ENCODE assay signal across 13 cellular contexts in the genomic region with DNA sequence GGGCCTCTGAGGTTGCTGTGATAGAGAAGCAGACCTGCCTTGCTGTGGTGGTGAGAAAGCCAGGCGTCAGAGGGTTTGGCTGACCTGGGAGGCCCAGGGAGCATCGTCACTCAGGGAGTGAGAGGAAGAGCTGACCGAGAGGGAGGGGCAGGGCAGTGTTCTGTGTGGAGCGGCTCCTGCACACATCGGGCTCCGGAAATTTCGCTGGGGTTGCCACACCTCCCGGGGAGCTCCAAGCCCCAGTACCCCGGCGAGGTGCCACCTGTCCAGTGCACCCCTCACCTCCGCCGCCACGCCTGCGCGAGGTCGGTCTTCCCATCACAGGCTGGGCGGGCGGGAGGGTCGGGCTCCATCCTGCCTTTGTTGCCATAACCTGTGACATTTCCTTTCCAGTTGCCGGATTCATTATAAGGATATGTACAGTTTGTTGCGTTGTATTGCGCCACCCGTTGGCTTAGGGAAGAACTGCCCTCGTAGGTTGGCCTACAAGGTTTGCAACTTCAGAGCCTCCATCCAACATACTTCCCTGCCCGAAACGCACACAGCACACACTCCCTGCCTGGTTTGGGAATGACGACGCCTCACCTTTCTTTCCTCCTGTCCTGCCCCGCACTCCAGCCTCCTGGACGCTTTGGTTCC.
DNase-seq lines count a peak whose midpoint lies in the region; ATAC-seq and TF ChIP-seq lines count a peak whose summit lies in the region.
"Had no signal": no experiment of that assay in that cellular context is flagged by ENCODE, and none has a peak within 500 bp of the region (broad histone marks: within the 10 kb centered on the region; RNA-seq: fewer than 3 reads in every experiment).

No MANE protein-coding gene starts in this region.

- no peaks in the 10 kb centered on the region for H3K27me3 Mint-ChIP-seq in activated CD4-positive, alpha-beta T cell treated with anti-CD3 and anti-CD28 coated beads for 36 hours
- H3K27me3 Mint-ChIP-seq in chondrocyte (ENCODE audit: low read depth), result peaks cover 1% of the 10 kb centered on the region

- H3K36me3 ChIP-seq in osteoblast (ENCODE audit: insufficient read depth, low read length), result no peaks in the 10 kb centered on the region
- H3K36me3 ChIP-seq: breast epithelium had no signal

- no peaks in the 10 kb centered on the region for H3K9me3 Mint-ChIP-seq in activated CD4-positive, alpha-beta T cell treated with anti-CD3 and anti-CD28 coated beads for 36 hours (ENCODE audit: low read depth)
- peaks cover 7% of the 10 kb centered on the region for H3K9me3 Mint-ChIP-seq in chondrocyte (ENCODE audit: low read depth)

- H3K4me3 Mint-ChIP-seq in activated CD4-positive, alpha-beta T cell treated with anti-CD3 and anti-CD28 coated beads for 36 hours, result no peak overlapping the region
- no peak overlapping the region for H3K4me3 Mint-ChIP-seq in chondrocyte (ENCODE audit: unreplicated experiment)
- H3K4me3 Mint-ChIP-seq: nephron progenitor cell had no signal

- POLR2A ChIA-PET in activated CD4-positive, alpha-beta T cell treated with anti-CD3 and anti-CD28 coated beads for 36 hours (lab: Charles Lee), result no interaction called here

- TF ChIP-seq CTCF in chondrocyte (IDR thresholded peaks at IDR 0.05) (no peak), osteoblast (IDR thresholded peaks at IDR 0.05; ENCODE audit: extremely low read depth, low read depth, low read length) (no peak)

- no peak overlapping the region for H3K4me2 ChIP-seq in osteoblast (ENCODE audit: insufficient read depth, low read length)

- H3K27ac Mint-ChIP-seq in activated CD4-positive, alpha-beta T cell treated with anti-CD3 and anti-CD28 coated beads for 36 hours, result no peak overlapping the region
- H3K27ac Mint-ChIP-seq in chondrocyte (ENCODE audit: unreplicated experiment), result no peak overlapping the region
- H3K27ac Mint-ChIP-seq: nephron progenitor cell had no signal

- CTCF ChIA-PET in activated CD4-positive, alpha-beta T cell treated with anti-CD3 and anti-CD28 coated beads for 36 hours (lab: Charles Lee), result no interaction called here

- no peaks in the 10 kb centered on the region for H3K27me3 ChIP-seq in osteoblast (ENCODE audit: insufficient read depth, low read length)
- H3K27me3 ChIP-seq: breast epithelium had no signal

- DNase-seq in activated CD4-positive, alpha-beta T cell treated with anti-CD3 and anti-CD28 coated beads for 36 hours, result peak; percentile 30
- no peak for DNase-seq in activated CD4-positive, alpha-beta T cell treated with anti-CD3 and anti-CD28 coated beads for 1 hour
- DNase-seq in HuH-7 (ENCODE audit: low spot score), result peak; percentile 40
- peak; percentile 89 for DNase-seq in chondrocyte (ENCODE audit: low spot score)
- peak; percentile 31 for DNase-seq in osteoblast (ENCODE audit: insufficient read length, low spot score, missing footprints)
- no peak for DNase-seq in COLO668 (lab: John Stamatoyannopoulos, UW; ENCODE audit: unreplicated experiment)
- DNase-seq in NOMO-1 (lab: John Stamatoyannopoulos, UW; ENCODE audit: unreplicated experiment in 2 of 2), result no peak
- DNase-seq: NCI-H2171, nephron progenitor cell, trophoblast cell had no signal

- H3K9me3 ChIP-seq in osteoblast (ENCODE audit: low read depth, low read length), result no peaks in the 10 kb centered on the region
- H3K9me3 ChIP-seq: breast epithelium had no signal

- no peaks in the 10 kb centered on the region for H3K4me1 ChIP-seq in osteoblast (ENCODE audit: insufficient read depth, low read length)
- H3K4me1 ChIP-seq: breast epithelium had no signal

- no peak overlapping the region for H2AFZ ChIP-seq in osteoblast (ENCODE audit: low read length)

- ATAC-seq in activated CD4-positive, alpha-beta T cell treated with anti-CD3 and anti-CD28 coated beads for 36 hours, result no peak
- no peak for ATAC-seq in HG03520 (IDR thresholded peaks at IDR 0.05; ENCODE audit: unreplicated experiment)
- ATAC-seq: Right ventricle myocardium inferior had no signal

- H3K27ac ChIP-seq in osteoblast (ENCODE audit: low read depth, low read length), result no peak overlapping the region
- H3K27ac ChIP-seq: breast epithelium had no signal

- H3K4me3 ChIP-seq in osteoblast (ENCODE audit: insufficient read depth, low read length), result no peak overlapping the region
- H3K4me3 ChIP-seq: breast epithelium had no signal

- H3K36me3 Mint-ChIP-seq in activated CD4-positive, alpha-beta T cell treated with anti-CD3 and anti-CD28 coated beads for 36 hours (ENCODE audit: low read depth), result no peaks in the 10 kb centered on the region
- H3K36me3 Mint-ChIP-seq in chondrocyte (ENCODE audit: low read depth), result no peaks in the 10 kb centered on the region

- no peaks in the 10 kb centered on the region for H3K79me2 ChIP-seq in osteoblast (ENCODE audit: insufficient read depth, low read length)

- H4K20me1 ChIP-seq in osteoblast (ENCODE audit: insufficient read depth, low read length), result no peaks in the 10 kb centered on the region

- intact Hi-C loops in activated CD4-positive, alpha-beta T cell treated with anti-CD3 and anti-CD28 coated beads for 36 hours (cut with DNase I, micrococcal nuclease), result loop anchor here in 1 of 2 experiments (2.0 kb wide), 1 partner anchor 428 kb away; no protein-coding TSS in a partner anchor

- H3K4me1 Mint-ChIP-seq in activated CD4-positive, alpha-beta T cell treated with anti-CD3 and anti-CD28 coated beads for 36 hours, result no peaks in the 10 kb centered on the region
- H3K4me1 Mint-ChIP-seq in chondrocyte (ENCODE audit: low read depth), result no peaks in the 10 kb centered on the region

Comparison
In these comparisons a context has a peak if more than half of its experiments do, and no peak if none do; other contexts are left out.
1. DNase-seq: peak in activated CD4-positive, alpha-beta T cell treated with anti-CD3 and anti-CD28 coated beads for 36 hours (single experiment), HuH-7 (single experiment), chondrocyte (single experiment) and osteoblast (single experiment); none in activated CD4-positive, alpha-beta T cell treated with anti-CD3 and anti-CD28 coated beads for 1 hour (single experiment), COLO668 (single experiment) and NOMO-1 (0 of 2).